Comparison of ENCODE assay signal across 15 cellular contexts in the genomic region with DNA sequence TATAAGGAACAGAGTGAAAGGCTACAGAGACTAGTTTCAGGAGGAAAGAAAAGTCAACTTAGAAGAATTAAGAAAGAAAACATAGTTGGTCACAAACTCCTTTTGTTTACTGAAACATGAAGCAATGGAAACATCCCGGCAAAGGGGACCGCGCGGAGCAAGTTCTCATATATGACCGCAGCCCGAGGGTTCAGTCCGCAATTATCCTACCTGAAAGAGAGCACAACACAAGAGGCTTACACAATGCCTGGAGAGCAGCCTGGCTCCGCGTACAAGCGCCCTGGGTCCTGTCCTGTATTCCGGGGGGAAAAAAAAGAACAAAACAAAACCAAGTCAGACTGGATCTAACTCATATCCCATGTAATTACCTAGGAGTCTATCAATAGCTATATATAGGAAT.
"Had no signal": no experiment of that assay in that cellular context is flagged by ENCODE, and none has a peak within 500 bp of the region (broad histone marks: within the 10 kb centered on the region; RNA-seq: fewer than 3 reads in every experiment).

No MANE protein-coding gene starts in this region.

- H3K27me3 ChIP-seq: esophagus muscularis mucosa, thyroid gland, vagina had no signal

- H3K27me3 Mint-ChIP-seq: activated CD4-positive, alpha-beta T cell treated with anti-CD3 and anti-CD28 coated beads for 36 hours; activated naive CD8-positive, alpha-beta T cell had no signal

- H3K27ac ChIP-seq: esophagus muscularis mucosa, parathyroid adenoma, thyroid gland, vagina, VCaP had no signal

- H3K4me1 ChIP-seq: parathyroid adenoma, thyroid gland had no signal

- FAIRE-seq: small intestine had no signal

- H3K9ac ChIP-seq: parathyroid adenoma had no signal

- ATAC-seq: activated CD4-positive, alpha-beta T cell treated with anti-CD3 and anti-CD28 coated beads for 36 hours; mucosa of descending colon had no signal

- H3K4me3 Mint-ChIP-seq: activated CD4-positive, alpha-beta T cell treated with anti-CD3 and anti-CD28 coated beads for 36 hours; activated naive CD8-positive, alpha-beta T cell had no signal

- H2AFZ ChIP-seq: parathyroid adenoma had no signal

- H3K9me3 ChIP-seq: esophagus muscularis mucosa, mucosa of descending colon, thyroid gland, vagina had no signal

- DNase-seq: activated CD4-positive, alpha-beta T cell treated with anti-CD3 and anti-CD28 coated beads for 36 hours; activated CD8-positive, alpha-beta memory T cell treated with anti-CD3 and anti-CD28 coated beads for 24 hours; activated effector memory CD4-positive, alpha-beta T cell treated with Interleukin-2 at 50 U/mL for 16 hours; anterior cingulate cortex; cerebellar nuclear complex; glutamatergic neuron; mucosa of descending colon; small intestine; T1000; thyroid gland had no signal

- H3K4me3 ChIP-seq: esophagus muscularis mucosa, mucosa of descending colon, thyroid gland, vagina had no signal
